ENCODE assay signal across 8 cellular contexts in the genomic region with DNA sequence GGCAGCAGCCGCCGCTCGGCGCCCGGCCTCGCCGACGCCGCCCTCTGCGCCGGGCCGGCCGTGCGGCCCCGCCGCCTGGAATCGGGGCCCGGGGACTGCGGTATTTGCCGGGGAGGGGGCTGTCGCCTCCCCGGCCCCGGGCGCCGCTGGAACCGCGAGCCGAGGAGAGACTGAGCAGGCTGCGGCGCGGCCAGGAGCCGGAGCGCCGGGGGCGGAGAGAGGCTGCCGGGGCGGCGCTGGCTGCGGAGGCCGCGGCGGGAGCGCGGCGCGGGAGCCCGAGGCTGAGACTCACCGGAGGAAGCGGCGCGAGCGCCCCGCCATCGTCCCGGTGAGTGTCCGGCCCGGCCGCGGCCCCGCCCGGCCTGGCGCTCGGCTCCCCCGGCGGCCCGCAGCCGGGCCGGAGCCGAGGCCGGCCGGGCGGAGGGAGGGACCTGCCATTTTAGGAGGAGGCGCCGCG. TPM values are rescaled to one million over a fixed set of nuclear protein-coding genes. Genes with fewer than 3 reads are reported as not detected.
DNase-seq lines count a peak whose midpoint lies in the region; ATAC-seq and TF ChIP-seq lines count a peak whose summit lies in the region.

No MANE protein-coding gene starts in this region.

- TF ChIP-seq RAD21 in neural cell (conservative IDR thresholded peaks at IDR 0.05), result no peak

- H3K9ac ChIP-seq in neural cell (ENCODE audit: low read length), result peak overlapping the region; percentile 96

- H3K9me2 ChIP-seq in PC-9 (ENCODE audit: insufficient read depth) (no peaks in the 10 kb centered on the region), neural cell (ENCODE audit: insufficient read depth, low read length) (no peaks in the 10 kb centered on the region)

- H3K9me3 Mint-ChIP-seq in effector memory CD8-positive, alpha-beta T cell, result no peaks in the 10 kb centered on the region

- no peaks in the 10 kb centered on the region for H3K27me3 Mint-ChIP-seq in effector memory CD8-positive, alpha-beta T cell

- DNase-seq in activated gamma-delta T cell (lab: John Stamatoyannopoulos, UW), result peak; percentile 40
- DNase-seq in activated gamma-delta T cell treated with Interleukin-2 at 50 U/mL for 16 hours, result no peak
- DNase-seq in PC-9, result peak in 1 of 2 experiments; percentile 4
- DNase-seq in effector memory CD8-positive, alpha-beta T cell, result peak in 1 of 3 experiments; percentile 31
- no peak for DNase-seq in NCI-H82 (lab: John Stamatoyannopoulos, UW)

- BruUV-seq in PC-9 (replicated peaks; lab: Mats Ljungman, UMichigan), result no TSS peak

- H3K27ac Mint-ChIP-seq in effector memory CD8-positive, alpha-beta T cell, result peak overlapping the region; percentile 100

- POLR2A ChIA-PET in PC-9 (lab: Charles Lee; ENCODE audit: unreplicated experiment), result no interaction called here

- H3K9me3 ChIP-seq in PC-9 (ENCODE audit: insufficient read depth, low read depth), result no peaks in the 10 kb centered on the region
- no peaks in the 10 kb centered on the region for H3K9me3 ChIP-seq in neural cell (ENCODE audit: low read length)

- CTCF ChIA-PET in PC-9 (lab: Charles Lee), result no interaction called here

- TF ChIP-seq CTCF in PC-9 (conservative IDR thresholded peaks at IDR 0.05) (no peak), neural cell (IDR thresholded peaks at IDR 0.05; ENCODE audit: poor library complexity, severe bottlenecking) (no peak)

- H2AFZ ChIP-seq in PC-9, result no peak overlapping the region
- H2AFZ ChIP-seq in neural cell (ENCODE audit: low read depth, low read length), result no peak overlapping the region

- H3K4me1 Mint-ChIP-seq in effector memory CD8-positive, alpha-beta T cell (ENCODE audit: low read depth in 2 of 2), result peaks cover 27 to 44% of the 10 kb centered on the region in 2 donors

- peak overlapping the region; percentile 97 for H3K27ac ChIP-seq in PC-9
- peak overlapping the region; percentile 97 for H3K27ac ChIP-seq in neural cell (ENCODE audit: low read length)

- H3F3A ChIP-seq in PC-9 (ENCODE audit: insufficient read depth, low read depth), result peaks cover 34% of the 10 kb centered on the region
- no peaks in the 10 kb centered on the region for H3F3A ChIP-seq in neural cell (ENCODE audit: insufficient read depth, low read length, poor library complexity, severe bottlenecking)

- H3K79me2 ChIP-seq in PC-9 (ENCODE audit: low read depth) (peaks cover 51% of the 10 kb centered on the region), neural cell (replicated peaks; ENCODE audit: insufficient read depth, low read length) (peaks cover 46% of the 10 kb centered on the region)

- no peaks in the 10 kb centered on the region for H4K20me1 ChIP-seq in PC-9 (ENCODE audit: insufficient read depth)
- peaks cover 28% of the 10 kb centered on the region for H4K20me1 ChIP-seq in neural cell (ENCODE audit: insufficient read depth)

- peak overlapping the region; percentile 77; the same call in 1 of the 2 replicates for H3K4me2 ChIP-seq in PC-9
- H3K4me2 ChIP-seq in neural cell (ENCODE audit: low read length), result no peak overlapping the region

- no peak for TF ChIP-seq EP300 in neural cell (conservative IDR thresholded peaks at IDR 0.05; ENCODE audit: poor library complexity, severe bottlenecking)

- peaks cover 28% of the 10 kb centered on the region for H3K36me3 Mint-ChIP-seq in effector memory CD8-positive, alpha-beta T cell (ENCODE audit: insufficient read depth)

- H3K27me3 ChIP-seq in PC-9 (ENCODE audit: insufficient read depth, low read depth), result no peaks in the 10 kb centered on the region
- no peaks in the 10 kb centered on the region for H3K27me3 ChIP-seq in neural cell (ENCODE audit: insufficient read depth, low read depth, low read length)

- peaks cover 44% of the 10 kb centered on the region for H3K4me1 ChIP-seq in PC-9 (replicated peaks; ENCODE audit: insufficient read depth)

- ATAC-seq in effector memory CD8-positive, alpha-beta T cell (replicated peaks), result no peak
- ATAC-seq in HG02884 (IDR thresholded peaks at IDR 0.05; ENCODE audit: unreplicated experiment), result no peak
- no peak for ATAC-seq in HG03432 (IDR thresholded peaks at IDR 0.05; ENCODE audit: unreplicated experiment)

- H3K4me3 ChIP-seq in PC-9 (peak overlapping the region; percentile 67; the same call in 1 of the 2 replicates), neural cell (ENCODE audit: low read length) (peak overlapping the region; percentile 88)

- intact Hi-C loops in PC-9 (cut with micrococcal nuclease; ENCODE audit: unreplicated experiment), result loop anchor here (5.0 kb wide), 1 partner anchor 290 kb away; no protein-coding TSS in a partner anchor

- no peaks in the 10 kb centered on the region for H3K36me3 ChIP-seq in PC-9 (ENCODE audit: low read depth)
- H3K36me3 ChIP-seq in neural cell (ENCODE audit: insufficient read depth, low read length), result no peaks in the 10 kb centered on the region

- H3K4me3 Mint-ChIP-seq in effector memory CD8-positive, alpha-beta T cell, result peak overlapping the region; percentile 97 to 99

TF ChIP-seq in neural cell, 6 proteins besides CTCF, POLR2A, EP300 and RAD21:
- no peak for TF ChIP-seq EZH2 (IDR thresholded peaks at IDR 0.05; ENCODE audit: borderline replicate concordance, insufficient read depth, low read length, poor library complexity, severe bottlenecking)
- TF ChIP-seq, protein P1, sequence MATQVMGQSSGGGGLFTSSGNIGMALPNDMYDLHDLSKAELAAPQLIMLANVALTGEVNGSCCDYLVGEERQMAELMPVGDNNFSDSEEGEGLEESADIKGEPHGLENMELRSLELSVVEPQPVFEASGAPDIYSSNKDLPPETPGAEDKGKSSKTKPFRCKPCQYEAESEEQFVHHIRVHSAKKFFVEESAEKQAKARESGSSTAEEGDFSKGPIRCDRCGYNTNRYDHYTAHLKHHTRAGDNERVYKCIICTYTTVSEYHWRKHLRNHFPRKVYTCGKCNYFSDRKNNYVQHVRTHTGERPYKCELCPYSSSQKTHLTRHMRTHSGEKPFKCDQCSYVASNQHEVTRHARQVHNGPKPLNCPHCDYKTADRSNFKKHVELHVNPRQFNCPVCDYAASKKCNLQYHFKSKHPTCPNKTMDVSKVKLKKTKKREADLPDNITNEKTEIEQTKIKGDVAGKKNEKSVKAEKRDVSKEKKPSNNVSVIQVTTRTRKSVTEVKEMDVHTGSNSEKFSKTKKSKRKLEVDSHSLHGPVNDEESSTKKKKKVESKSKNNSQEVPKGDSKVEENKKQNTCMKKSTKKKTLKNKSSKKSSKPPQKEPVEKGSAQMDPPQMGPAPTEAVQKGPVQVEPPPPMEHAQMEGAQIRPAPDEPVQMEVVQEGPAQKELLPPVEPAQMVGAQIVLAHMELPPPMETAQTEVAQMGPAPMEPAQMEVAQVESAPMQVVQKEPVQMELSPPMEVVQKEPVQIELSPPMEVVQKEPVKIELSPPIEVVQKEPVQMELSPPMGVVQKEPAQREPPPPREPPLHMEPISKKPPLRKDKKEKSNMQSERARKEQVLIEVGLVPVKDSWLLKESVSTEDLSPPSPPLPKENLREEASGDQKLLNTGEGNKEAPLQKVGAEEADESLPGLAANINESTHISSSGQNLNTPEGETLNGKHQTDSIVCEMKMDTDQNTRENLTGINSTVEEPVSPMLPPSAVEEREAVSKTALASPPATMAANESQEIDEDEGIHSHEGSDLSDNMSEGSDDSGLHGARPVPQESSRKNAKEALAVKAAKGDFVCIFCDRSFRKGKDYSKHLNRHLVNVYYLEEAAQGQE (IDR thresholded peaks at IDR 0.05; ENCODE audit: borderline replicate concordance), result no peak
- TF ChIP-seq TAF1 (IDR thresholded peaks at IDR 0.05; ENCODE audit: low read depth), result no peak
- no peak for TF ChIP-seq MXI1 (conservative IDR thresholded peaks at IDR 0.05; ENCODE audit: poor library complexity, severe bottlenecking)
- TF ChIP-seq POLR2AphosphoS5 (IDR thresholded peaks at IDR 0.05), result no peak
- TF ChIP-seq SMC3 (conservative IDR thresholded peaks at IDR 0.05; ENCODE audit: poor library complexity), result no peak
TF ChIP-seq in neural cell: peak in this region for 0.

RNA-seq across cellular contexts. Expression of a gene that starts 0.8 kb away (rescaled TPM):
- total RNA-seq in PC-9 (2021), result 33.7 and 35.5 TPM in 2 replicates
- polyA plus RNA-seq in neural cell, result 87.7 and 94.8 TPM in 2 replicates
- 211 and 221 TPM in 2 replicates for polyA minus RNA-seq in neural cell
